ENCODE assay signal across 1 cellular context in genomic region chr14:54773171-54774006, GRCh38.
TF ChIP-seq lines count a peak whose summit lies in the region.

No MANE protein-coding gene starts in this region.

TF ChIP-seq in HEK293, 187 proteins besides CTCF, POLR2A, EP300 and RAD21 (continued from another document and continues in another):
- no peak for TF ChIP-seq ZSCAN23 (tag by site-specific recombination; IDR thresholded peaks at IDR 0.05)
- TF ChIP-seq ZEB2 (tag by site-specific recombination; IDR thresholded peaks at IDR 0.05): peak; percentile 77
- TF ChIP-seq PBX3 (CRISPR knock-in tag; IDR thresholded peaks at IDR 0.05): no peak
- TF ChIP-seq PRDM4 (tag by site-specific recombination; IDR thresholded peaks at IDR 0.05): 0 out of 2 replicates have a peak, but pooled peaks have one; percentile 40
- no peak for TF ChIP-seq OVOL3 (tag by site-specific recombination; IDR thresholded peaks at IDR 0.05)
- TF ChIP-seq ZNF670 (tag by site-specific recombination; IDR thresholded peaks at IDR 0.05; ENCODE audit: low read depth): no peak
- peak; percentile 95 for TF ChIP-seq PRDM10 (tag by site-specific recombination; IDR thresholded peaks at IDR 0.05)
- TF ChIP-seq ZNF449 (tag by site-specific recombination; IDR thresholded peaks at IDR 0.05): no peak
- no peak for TF ChIP-seq ZNF280C (tag by site-specific recombination; IDR thresholded peaks at IDR 0.05)
- no peak for TF ChIP-seq ZNF146 (tag by site-specific recombination; IDR thresholded peaks at IDR 0.05)
- TF ChIP-seq ZNF791 (tag by site-specific recombination; IDR thresholded peaks at IDR 0.05): no peak
- TF ChIP-seq HOXC10 (CRISPR knock-in tag; IDR thresholded peaks at IDR 0.05): no peak
- peak; percentile 60; the same call in 1 of the 2 replicates for TF ChIP-seq GLIS2 (tag by site-specific recombination; IDR thresholded peaks at IDR 0.05)
- peak; percentile 18 for TF ChIP-seq ZNF600 (tag by site-specific recombination; IDR thresholded peaks at IDR 0.05)
- TF ChIP-seq ZNF660 (tag by site-specific recombination; IDR thresholded peaks at IDR 0.05): peak; percentile 84; the same call in 1 of the 2 replicates
- TF ChIP-seq ZNF26 (tag by site-specific recombination; IDR thresholded peaks at IDR 0.05): no peak
- TF ChIP-seq KLF8 (tag by site-specific recombination; IDR thresholded peaks at IDR 0.05): peak; percentile 36; the same call in 1 of the 2 replicates
- peak; percentile 52 for TF ChIP-seq ZNF335 (tag by site-specific recombination; conservative IDR thresholded peaks at IDR 0.05)
- TF ChIP-seq OSR2 (tag by site-specific recombination; IDR thresholded peaks at IDR 0.05): no peak
- TF ChIP-seq SCRT2 (tag by site-specific recombination; IDR thresholded peaks at IDR 0.05): peak; percentile 77
- TF ChIP-seq ZBTB1 (tag by site-specific recombination; IDR thresholded peaks at IDR 0.05): no peak
- TF ChIP-seq HIC1 (tag by site-specific recombination; IDR thresholded peaks at IDR 0.05): peak; percentile 49; the same call in 1 of the 2 replicates
- no peak for TF ChIP-seq ZNF280D (tag by site-specific recombination; IDR thresholded peaks at IDR 0.05)
- TF ChIP-seq ZNF585B (tag by site-specific recombination; IDR thresholded peaks at IDR 0.05): no peak
- TF ChIP-seq ZNF121 (tag by site-specific recombination; IDR thresholded peaks at IDR 0.05): no peak
- TF ChIP-seq ZNF623 (tag by site-specific recombination; IDR thresholded peaks at IDR 0.05): no peak
- TF ChIP-seq ZNF830 (tag by site-specific recombination; IDR thresholded peaks at IDR 0.05; ENCODE audit: low read depth): no peak
- no peak for TF ChIP-seq ZNF175 (tag by site-specific recombination; IDR thresholded peaks at IDR 0.05)
- no peak for TF ChIP-seq ZNF19 (tag by site-specific recombination; IDR thresholded peaks at IDR 0.05; ENCODE audit: low read depth)
- no peak for TF ChIP-seq ZNF140 (tag by site-specific recombination; IDR thresholded peaks at IDR 0.05)
- TF ChIP-seq ZNF423 (tag by site-specific recombination; IDR thresholded peaks at IDR 0.05): no peak
- TF ChIP-seq PRDM6 (tag by site-specific recombination; IDR thresholded peaks at IDR 0.05): no peak
- peak; percentile 23; the same call in 1 of the 2 replicates for TF ChIP-seq ZIC2 (tag by site-specific recombination; IDR thresholded peaks at IDR 0.05)
- no peak for TF ChIP-seq ZNF239 (tag by site-specific recombination; IDR thresholded peaks at IDR 0.05)
- TF ChIP-seq ZBTB21 (tag by site-specific recombination; IDR thresholded peaks at IDR 0.05): 0 out of 2 replicates have a peak, but pooled peaks have one; percentile 41
- TF ChIP-seq WT1 (tag by site-specific recombination; IDR thresholded peaks at IDR 0.05): no peak
- TF ChIP-seq PRDM1 (tag by site-specific recombination; IDR thresholded peaks at IDR 0.05): peak; percentile 4; the same call in 1 of the 2 replicates
- TF ChIP-seq ZNF362 (tag by site-specific recombination; IDR thresholded peaks at IDR 0.05): no peak
- peak; percentile 77; the same call in 1 of the 2 replicates for TF ChIP-seq ZNF324 (tag by site-specific recombination; IDR thresholded peaks at IDR 0.05)
- peak; percentile 91 for TF ChIP-seq ZNF629 (tag by site-specific recombination; IDR thresholded peaks at IDR 0.05)
